In the genomic region with DNA sequence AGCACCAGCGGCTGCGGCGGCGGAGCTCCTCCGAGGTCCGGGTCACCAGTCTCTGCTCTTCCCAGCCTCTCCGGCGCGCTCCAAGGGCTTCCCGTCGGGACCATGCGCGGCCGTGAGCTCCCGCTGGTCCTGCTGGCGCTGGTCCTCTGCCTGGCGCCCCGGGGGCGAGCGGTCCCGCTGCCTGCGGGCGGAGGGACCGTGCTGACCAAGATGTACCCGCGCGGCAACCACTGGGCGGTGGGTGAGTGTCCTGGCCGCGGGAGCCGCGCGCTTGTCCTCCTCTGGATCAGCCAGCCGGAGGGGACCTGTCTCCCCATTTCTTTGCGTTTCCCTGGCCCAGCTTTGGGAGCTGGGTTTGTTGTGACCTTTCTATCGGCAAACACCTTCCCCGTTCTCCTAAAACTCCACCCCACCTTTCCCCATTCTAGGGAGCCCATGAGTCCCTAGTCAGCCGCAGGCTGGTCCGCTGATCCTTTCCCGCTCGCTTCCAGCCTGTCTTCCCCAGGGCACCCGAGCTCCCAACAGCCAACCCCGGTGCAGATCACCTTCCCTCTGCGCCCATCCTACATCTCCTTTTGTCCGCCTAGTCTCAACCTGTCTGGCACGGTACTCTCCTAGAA, we compare ENCODE assay signal across 14 cellular contexts. TPM values are rescaled to one million over a fixed set of nuclear protein-coding genes. Genes with fewer than 3 reads are reported as not detected.
DNase-seq lines count a peak whose midpoint lies in the region; ATAC-seq and TF ChIP-seq lines count a peak whose summit lies in the region.
"Had no signal": no experiment of that assay in that cellular context is flagged by ENCODE, and none has a peak within 500 bp of the region (broad histone marks: within the 10 kb centered on the region; RNA-seq: fewer than 3 reads in every experiment).

No MANE protein-coding gene starts in this region.

- no peak overlapping the region for H3K27ac Mint-ChIP-seq in chondrocyte (ENCODE audit: unreplicated experiment)
- H3K27ac Mint-ChIP-seq in naive thymus-derived CD4-positive, alpha-beta T cell, result no peak overlapping the region

- intact Hi-C loops in naive thymus-derived CD4-positive, alpha-beta T cell (cut with micrococcal nuclease), result loop anchor here in 1 of 2 donors (10.0 kb wide), 1 partner anchor 135 kb away; no protein-coding TSS in a partner anchor

- no peaks in the 10 kb centered on the region for H3K9me3 ChIP-seq in HUES64 (ENCODE audit: insufficient read depth, low read depth, low read length)
- H3K9me3 ChIP-seq in naive thymus-derived CD4-positive, alpha-beta T cell (ENCODE audit: control insufficient read depth in 2 of 3, low read length in 3 of 3), result no peaks in the 10 kb centered on the region

- DNase-seq in D341Med (ENCODE audit: low spot score) (peak; percentile 69), chondrocyte (ENCODE audit: low spot score) (no peak), NCI-H226 (no peak)
- DNase-seq in naive thymus-derived CD4-positive, alpha-beta T cell, result no peak
- no peak for DNase-seq in stimulated activated naive CD4-positive, alpha-beta T cell treated with Interleukin-2 at 50 U/mL for 16 hours (lab: John Stamatoyannopoulos, UW)
- DNase-seq: activated T-cell treated with anti-CD3 and anti-CD28 coated beads, Interleukin-2, amount 50 U/mL, for 48 hours; CD8-positive, alpha-beta memory T cell; PC-3; right cardiac atrium had no signal

- no peaks in the 10 kb centered on the region for H3K9me3 Mint-ChIP-seq in chondrocyte (ENCODE audit: low read depth)
- H3K9me3 Mint-ChIP-seq in naive thymus-derived CD4-positive, alpha-beta T cell, result peaks cover 0 to 3% (median 0%) of the 10 kb centered on the region in 11 donors

- CTCF ChIA-PET in naive thymus-derived CD4-positive, alpha-beta T cell (lab: Charles Lee), result no interaction called here

- H3K4me3 ChIP-seq in HUES64 (ENCODE audit: low read length), result peak overlapping the region; percentile 54
- no peak overlapping the region for H3K4me3 ChIP-seq in naive thymus-derived CD4-positive, alpha-beta T cell (ENCODE audit: low read length)

- WGBS in HUES64, result under 1% methylated on average over 46 of the region's 46 CpGs

- H3K4me3 Mint-ChIP-seq in chondrocyte (ENCODE audit: unreplicated experiment), result peak overlapping the region; percentile 43
- H3K4me3 Mint-ChIP-seq in naive thymus-derived CD4-positive, alpha-beta T cell, result peak overlapping the region in 6 of 10 donors; percentile 9 to 56 (median 40)
- H3K4me3 Mint-ChIP-seq: CD8-positive, alpha-beta memory T cell had no signal

- peaks cover 86% of the 10 kb centered on the region for H3K27me3 Mint-ChIP-seq in chondrocyte (ENCODE audit: low read depth)
- H3K27me3 Mint-ChIP-seq in naive thymus-derived CD4-positive, alpha-beta T cell, result peaks cover 71 to 83% (median 80%) of the 10 kb centered on the region in 5 donors

- no peak overlapping the region for H3K9ac ChIP-seq in HUES64 (ENCODE audit: low read depth, low read length)

- no peaks in the 10 kb centered on the region for H3K36me3 Mint-ChIP-seq in chondrocyte (ENCODE audit: low read depth)
- H3K36me3 Mint-ChIP-seq in naive thymus-derived CD4-positive, alpha-beta T cell, result peaks cover 0 to 2% (median 0%) of the 10 kb centered on the region in 5 donors
- H3K36me3 Mint-ChIP-seq: CD8-positive, alpha-beta memory T cell had no signal

- POLR2A ChIA-PET in naive thymus-derived CD4-positive, alpha-beta T cell (lab: Charles Lee), result no interaction called here

- peaks cover 5% of the 10 kb centered on the region; the same call in 1 of the 2 replicates for H3K4me1 ChIP-seq in HUES64 (ENCODE audit: insufficient read depth, low read length)
- no peaks in the 10 kb centered on the region for H3K4me1 ChIP-seq in naive thymus-derived CD4-positive, alpha-beta T cell (ENCODE audit: control insufficient read depth in 2 of 2, insufficient read depth in 2 of 2, low read length in 2 of 2)

- no peaks in the 10 kb centered on the region for H3K36me3 ChIP-seq in HUES64 (ENCODE audit: insufficient read depth, low read length)
- H3K36me3 ChIP-seq in naive thymus-derived CD4-positive, alpha-beta T cell (ENCODE audit: control insufficient read depth in 2 of 3, insufficient read depth in 3 of 3, low read length in 3 of 3), result no peaks in the 10 kb centered on the region

- no peak overlapping the region for H3K27ac ChIP-seq in HUES64 (ENCODE audit: low read depth, low read length)
- H3K27ac ChIP-seq in naive thymus-derived CD4-positive, alpha-beta T cell (ENCODE audit: low read depth, low read length), result no peak overlapping the region

- ATAC-seq in naive thymus-derived CD4-positive, alpha-beta T cell, result no peak
- ATAC-seq in GM21390 (IDR thresholded peaks at IDR 0.05; ENCODE audit: unreplicated experiment) (no peak), HG02623 (IDR thresholded peaks at IDR 0.05; ENCODE audit: unreplicated experiment) (no peak)
- ATAC-seq: PC-3, right cardiac atrium had no signal

- no peak for TF ChIP-seq CTCF in chondrocyte (IDR thresholded peaks at IDR 0.05)

- peaks cover 100% of the 10 kb centered on the region for H3K27me3 ChIP-seq in HUES64 (ENCODE audit: insufficient read depth, low read length)
- H3K27me3 ChIP-seq in naive thymus-derived CD4-positive, alpha-beta T cell (ENCODE audit: control insufficient read depth in 2 of 2, insufficient read depth in 2 of 2, low read length in 2 of 2), result peaks cover 0 to 14% of the 10 kb centered on the region in 2 donors

- H3K4me1 Mint-ChIP-seq in chondrocyte (ENCODE audit: low read depth), result peaks cover 16% of the 10 kb centered on the region
- peaks cover 1 to 15% (median 11%) of the 10 kb centered on the region in 7 donors for H3K4me1 Mint-ChIP-seq in naive thymus-derived CD4-positive, alpha-beta T cell

RNA-seq across cellular contexts. Expression of a gene that starts 0.3 kb away (rescaled TPM):
- 0.35 TPM for polyA plus RNA-seq in HUES64 (2013, experiment 1 of 2)
- polyA plus RNA-seq in HUES64 (2013, experiment 2 of 2), result not detected
- not detected in 3 replicates for total RNA-seq in chondrocyte
- not detected for total RNA-seq in naive thymus-derived CD4-positive, alpha-beta T cell
- polyA plus RNA-seq in naive thymus-derived CD4-positive, alpha-beta T cell, result not detected
- total RNA-seq: CD8-positive, alpha-beta memory T cell; LHCN-M2; lung microvascular endothelial cell; PC-3; right cardiac atrium had no signal
- polyA plus RNA-seq: CD8-positive, alpha-beta memory T cell; right cardiac atrium had no signal

RNA-seq across cellular contexts. Expression of a gene that starts 53.0 kb away (rescaled TPM):
- polyA plus RNA-seq in HUES64 (2013, experiment 1 of 2), result not detected
- 0.06 TPM for polyA plus RNA-seq in HUES64 (2013, experiment 2 of 2)
- total RNA-seq in chondrocyte, result not detected in 3 replicates
- not detected for total RNA-seq in naive thymus-derived CD4-positive, alpha-beta T cell
- polyA plus RNA-seq in naive thymus-derived CD4-positive, alpha-beta T cell, result not detected
- total RNA-seq: CD8-positive, alpha-beta memory T cell; LHCN-M2; lung microvascular endothelial cell; PC-3; right cardiac atrium had no signal
- polyA plus RNA-seq: CD8-positive, alpha-beta memory T cell; right cardiac atrium had no signal
